ENCODE assay signal across 1 cellular context in the genomic region with DNA sequence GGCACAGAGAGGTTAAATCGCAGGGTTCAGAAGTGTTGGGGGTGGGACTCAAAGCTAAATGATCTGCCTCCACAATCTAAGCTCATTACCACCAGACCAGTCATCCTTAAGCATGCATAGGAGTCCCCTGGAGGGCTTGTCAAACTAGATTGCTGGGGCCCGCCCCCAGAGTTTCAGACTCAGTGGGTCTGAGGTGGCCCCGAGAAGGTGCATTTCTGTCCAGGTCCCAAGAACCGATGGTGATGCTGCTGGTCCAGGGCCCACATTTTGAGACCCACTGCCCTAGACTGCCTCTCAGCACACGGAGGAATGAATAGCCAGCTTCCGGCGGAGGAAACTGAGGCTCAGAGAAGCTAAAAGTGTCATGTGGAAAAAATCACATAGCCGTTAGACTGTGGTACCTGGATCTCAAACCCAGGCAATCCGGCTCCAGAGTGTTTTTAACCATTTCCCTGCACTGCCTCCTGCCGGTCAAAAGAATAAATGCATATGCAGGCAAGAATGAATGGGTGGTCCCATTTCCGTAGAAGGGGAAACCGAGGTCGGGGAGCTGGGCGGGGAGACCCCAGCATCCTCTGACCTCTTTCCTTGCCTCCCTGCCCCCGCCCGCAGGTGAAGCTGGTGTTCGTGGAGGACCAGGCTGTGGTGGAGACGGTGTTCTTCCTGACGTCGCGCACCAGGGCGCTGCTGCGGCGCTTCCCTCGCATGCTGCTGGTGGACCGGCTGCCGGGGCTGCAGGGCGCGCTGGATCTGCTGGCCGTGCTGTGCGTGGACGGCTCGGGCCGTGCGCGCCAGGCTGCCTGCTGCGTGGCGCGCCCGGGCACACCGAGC.
TF ChIP-seq lines count a peak whose summit lies in the region.

No MANE protein-coding gene starts in this region.

TF ChIP-seq in endothelial cell of umbilical vein, 7 proteins besides CTCF, POLR2A, EP300 and RAD21 (continued from another document):
- TF ChIP-seq EZH2 (IDR thresholded peaks at IDR 0.05; ENCODE audit: borderline replicate concordance, low read depth, low read length, severe bottlenecking) (no peak), JUN (IDR thresholded peaks at IDR 0.05; ENCODE audit: borderline replicate concordance, insufficient read depth, insufficient read length, low read depth) (no peak), FOS (IDR thresholded peaks at IDR 0.05; ENCODE audit: borderline replicate concordance, insufficient read depth, low read length) (no peak), GATA2 (IDR thresholded peaks at IDR 0.05; ENCODE audit: insufficient read depth, insufficient read length, low read depth, low read length) (no peak), MYC (IDR thresholded peaks at IDR 0.05; ENCODE audit: low read depth, low read length) (no peak)
- TF ChIP-seq, protein P1, sequence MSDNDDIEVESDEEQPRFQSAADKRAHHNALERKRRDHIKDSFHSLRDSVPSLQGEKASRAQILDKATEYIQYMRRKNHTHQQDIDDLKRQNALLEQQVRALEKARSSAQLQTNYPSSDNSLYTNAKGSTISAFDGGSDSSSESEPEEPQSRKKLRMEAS (IDR thresholded peaks at IDR 0.05; ENCODE audit: insufficient read depth, insufficient read length): no peak
